2 cellular contexts compared by ENCODE assay signal in the genomic region with DNA sequence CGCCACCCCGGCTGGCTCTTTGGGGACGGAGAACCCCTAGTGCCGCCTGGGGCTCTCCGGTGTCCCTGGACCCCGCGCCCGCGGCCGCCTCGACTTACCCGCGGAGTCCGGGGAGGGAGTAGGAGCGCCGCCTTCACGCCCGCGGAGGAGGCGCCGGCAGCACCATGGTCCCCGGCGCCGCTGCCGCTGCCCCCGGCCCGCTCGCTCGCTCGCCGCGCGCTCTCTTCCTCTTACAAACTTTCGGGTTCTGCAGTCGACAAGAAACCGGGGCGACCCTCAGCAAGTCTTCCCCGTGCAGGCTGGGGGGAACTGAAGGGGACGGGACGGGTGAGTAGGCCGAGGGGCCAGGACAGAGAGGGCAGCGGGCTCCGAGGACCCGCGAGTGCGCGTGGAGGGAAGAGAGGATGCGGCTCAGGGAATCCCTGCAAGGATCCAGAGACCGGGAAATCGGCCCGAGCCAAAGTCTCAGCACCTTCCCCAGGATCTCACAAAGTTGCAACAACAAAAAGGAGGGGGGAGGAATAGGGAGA.
TF ChIP-seq lines count a peak whose summit lies in the region.

No MANE protein-coding gene starts in this region.

TF ChIP-seq in SK-N-SH treated with all-trans-retinoic acid at 6 μM for 48 hours, 23 proteins besides CTCF, POLR2A, EP300 and RAD21 (continued from another document):
- TF ChIP-seq, protein P1, sequence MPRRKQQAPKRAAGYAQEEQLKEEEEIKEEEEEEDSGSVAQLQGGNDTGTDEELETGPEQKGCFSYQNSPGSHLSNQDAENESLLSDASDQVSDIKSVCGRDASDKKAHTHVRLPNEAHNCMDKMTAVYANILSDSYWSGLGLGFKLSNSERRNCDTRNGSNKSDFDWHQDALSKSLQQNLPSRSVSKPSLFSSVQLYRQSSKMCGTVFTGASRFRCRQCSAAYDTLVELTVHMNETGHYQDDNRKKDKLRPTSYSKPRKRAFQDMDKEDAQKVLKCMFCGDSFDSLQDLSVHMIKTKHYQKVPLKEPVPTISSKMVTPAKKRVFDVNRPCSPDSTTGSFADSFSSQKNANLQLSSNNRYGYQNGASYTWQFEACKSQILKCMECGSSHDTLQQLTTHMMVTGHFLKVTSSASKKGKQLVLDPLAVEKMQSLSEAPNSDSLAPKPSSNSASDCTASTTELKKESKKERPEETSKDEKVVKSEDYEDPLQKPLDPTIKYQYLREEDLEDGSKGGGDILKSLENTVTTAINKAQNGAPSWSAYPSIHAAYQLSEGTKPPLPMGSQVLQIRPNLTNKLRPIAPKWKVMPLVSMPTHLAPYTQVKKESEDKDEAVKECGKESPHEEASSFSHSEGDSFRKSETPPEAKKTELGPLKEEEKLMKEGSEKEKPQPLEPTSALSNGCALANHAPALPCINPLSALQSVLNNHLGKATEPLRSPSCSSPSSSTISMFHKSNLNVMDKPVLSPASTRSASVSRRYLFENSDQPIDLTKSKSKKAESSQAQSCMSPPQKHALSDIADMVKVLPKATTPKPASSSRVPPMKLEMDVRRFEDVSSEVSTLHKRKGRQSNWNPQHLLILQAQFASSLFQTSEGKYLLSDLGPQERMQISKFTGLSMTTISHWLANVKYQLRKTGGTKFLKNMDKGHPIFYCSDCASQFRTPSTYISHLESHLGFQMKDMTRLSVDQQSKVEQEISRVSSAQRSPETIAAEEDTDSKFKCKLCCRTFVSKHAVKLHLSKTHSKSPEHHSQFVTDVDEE (CRISPR knock-in tag; IDR thresholded peaks at IDR 0.05): no peak
- TF ChIP-seq PATZ1 (CRISPR knock-in tag; IDR thresholded peaks at IDR 0.05; ENCODE audit: borderline replicate concordance) (no peak), SNAI2 (CRISPR knock-in tag; IDR thresholded peaks at IDR 0.05) (no peak), ISL1 (CRISPR knock-in tag; IDR thresholded peaks at IDR 0.05) (no peak)

TF ChIP-seq in K562, 482 proteins besides CTCF, POLR2A, EP300 and RAD21 (continued from another document):
- TF ChIP-seq, protein P2, sequence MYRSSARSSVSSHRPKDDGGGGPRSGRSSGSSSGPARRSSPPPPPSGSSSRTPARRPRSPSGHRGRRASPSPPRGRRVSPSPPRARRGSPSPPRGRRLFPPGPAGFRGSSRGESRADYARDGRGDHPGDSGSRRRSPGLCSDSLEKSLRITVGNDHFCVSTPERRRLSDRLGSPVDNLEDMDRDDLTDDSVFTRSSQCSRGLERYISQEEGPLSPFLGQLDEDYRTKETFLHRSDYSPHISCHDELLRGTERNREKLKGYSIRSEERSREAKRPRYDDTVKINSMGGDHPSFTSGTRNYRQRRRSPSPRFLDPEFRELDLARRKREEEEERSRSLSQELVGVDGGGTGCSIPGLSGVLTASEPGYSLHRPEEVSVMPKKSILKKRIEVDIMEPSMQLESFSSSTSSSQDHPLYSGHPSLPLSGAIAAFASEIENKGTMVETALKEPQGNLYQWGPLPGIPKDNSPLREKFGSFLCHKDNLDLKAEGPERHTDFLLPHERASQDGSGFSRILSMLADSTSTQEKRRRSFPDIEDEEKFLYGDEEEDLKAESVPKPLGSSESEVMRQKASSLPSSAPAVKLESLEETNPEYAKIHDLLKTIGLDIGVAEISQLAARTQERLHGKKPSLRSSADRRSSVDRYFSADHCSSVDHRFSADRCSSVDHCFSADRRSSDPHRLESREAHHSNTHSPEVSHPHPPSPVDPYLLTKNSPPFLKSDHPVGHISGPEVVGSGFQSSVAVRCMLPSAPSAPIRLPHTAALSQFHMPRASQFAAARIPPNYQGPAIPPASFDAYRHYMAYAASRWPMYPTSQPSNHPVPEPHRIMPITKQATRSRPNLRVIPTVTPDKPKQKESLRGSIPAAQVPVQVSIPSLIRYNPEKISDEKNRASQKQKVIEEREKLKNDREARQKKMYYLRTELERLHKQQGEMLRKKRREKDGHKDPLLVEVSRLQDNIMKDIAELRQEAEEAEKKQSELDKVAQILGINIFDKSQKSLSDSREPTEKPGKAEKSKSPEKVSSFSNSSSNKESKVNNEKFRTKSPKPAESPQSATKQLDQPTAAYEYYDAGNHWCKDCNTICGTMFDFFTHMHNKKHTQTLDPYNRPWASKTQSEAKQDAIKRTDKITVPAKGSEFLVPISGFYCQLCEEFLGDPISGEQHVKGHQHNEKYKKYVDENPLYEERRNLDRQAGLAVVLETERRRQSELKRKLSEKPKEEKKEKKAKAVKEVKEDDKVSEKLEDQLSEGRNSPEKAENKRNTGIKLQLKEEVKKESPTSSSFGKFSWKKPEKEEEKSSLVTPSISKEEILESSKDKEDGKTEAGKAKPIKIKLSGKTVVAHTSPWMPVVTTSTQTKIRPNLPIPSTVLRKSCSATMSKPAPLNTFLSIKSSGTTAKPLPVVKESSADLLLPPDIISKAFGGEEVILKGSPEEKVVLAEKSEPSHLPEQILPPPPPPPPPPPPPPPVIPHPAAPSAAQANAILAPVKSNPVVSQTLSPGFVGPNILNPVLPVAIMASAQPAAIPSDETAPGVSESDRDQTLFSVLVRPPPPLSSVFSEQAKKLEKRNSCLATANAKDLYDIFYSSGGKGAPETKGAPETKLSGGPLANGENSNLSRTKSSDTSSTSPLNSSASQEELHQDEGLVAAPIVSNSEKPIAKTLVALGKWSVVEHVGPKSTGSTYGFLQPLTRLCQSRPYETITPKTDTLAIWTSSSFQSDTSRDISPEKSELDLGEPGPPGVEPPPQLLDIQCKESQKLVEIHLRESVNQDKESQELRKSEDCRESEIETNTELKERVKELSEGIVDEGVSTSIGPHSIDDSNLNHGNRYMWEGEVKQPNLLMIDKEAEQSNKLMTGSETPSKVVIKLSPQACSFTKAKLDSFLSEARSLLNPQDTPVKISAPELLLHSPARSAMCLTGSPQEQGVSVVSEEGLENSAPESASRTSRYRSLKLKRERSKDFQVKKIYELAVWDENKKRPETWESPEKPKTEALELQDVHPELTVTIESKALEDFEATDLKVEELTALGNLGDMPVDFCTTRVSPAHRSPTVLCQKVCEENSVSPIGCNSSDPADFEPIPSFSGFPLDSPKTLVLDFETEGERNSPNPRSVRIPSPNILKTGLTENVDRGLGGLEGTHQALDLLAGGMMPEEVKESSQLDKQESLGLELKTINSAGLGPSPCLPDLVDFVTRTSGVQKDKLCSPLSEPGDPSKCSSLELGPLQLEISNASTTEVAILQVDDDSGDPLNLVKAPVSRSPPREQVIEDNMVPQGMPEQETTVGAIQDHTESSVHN (IDR thresholded peaks at IDR 0.05; ENCODE audit: borderline replicate concordance in 1 of 2, low read depth in 1 of 2): no peak
- TF ChIP-seq PTRF (tag; IDR thresholded peaks at IDR 0.05): no peak
- TF ChIP-seq, protein P3, sequence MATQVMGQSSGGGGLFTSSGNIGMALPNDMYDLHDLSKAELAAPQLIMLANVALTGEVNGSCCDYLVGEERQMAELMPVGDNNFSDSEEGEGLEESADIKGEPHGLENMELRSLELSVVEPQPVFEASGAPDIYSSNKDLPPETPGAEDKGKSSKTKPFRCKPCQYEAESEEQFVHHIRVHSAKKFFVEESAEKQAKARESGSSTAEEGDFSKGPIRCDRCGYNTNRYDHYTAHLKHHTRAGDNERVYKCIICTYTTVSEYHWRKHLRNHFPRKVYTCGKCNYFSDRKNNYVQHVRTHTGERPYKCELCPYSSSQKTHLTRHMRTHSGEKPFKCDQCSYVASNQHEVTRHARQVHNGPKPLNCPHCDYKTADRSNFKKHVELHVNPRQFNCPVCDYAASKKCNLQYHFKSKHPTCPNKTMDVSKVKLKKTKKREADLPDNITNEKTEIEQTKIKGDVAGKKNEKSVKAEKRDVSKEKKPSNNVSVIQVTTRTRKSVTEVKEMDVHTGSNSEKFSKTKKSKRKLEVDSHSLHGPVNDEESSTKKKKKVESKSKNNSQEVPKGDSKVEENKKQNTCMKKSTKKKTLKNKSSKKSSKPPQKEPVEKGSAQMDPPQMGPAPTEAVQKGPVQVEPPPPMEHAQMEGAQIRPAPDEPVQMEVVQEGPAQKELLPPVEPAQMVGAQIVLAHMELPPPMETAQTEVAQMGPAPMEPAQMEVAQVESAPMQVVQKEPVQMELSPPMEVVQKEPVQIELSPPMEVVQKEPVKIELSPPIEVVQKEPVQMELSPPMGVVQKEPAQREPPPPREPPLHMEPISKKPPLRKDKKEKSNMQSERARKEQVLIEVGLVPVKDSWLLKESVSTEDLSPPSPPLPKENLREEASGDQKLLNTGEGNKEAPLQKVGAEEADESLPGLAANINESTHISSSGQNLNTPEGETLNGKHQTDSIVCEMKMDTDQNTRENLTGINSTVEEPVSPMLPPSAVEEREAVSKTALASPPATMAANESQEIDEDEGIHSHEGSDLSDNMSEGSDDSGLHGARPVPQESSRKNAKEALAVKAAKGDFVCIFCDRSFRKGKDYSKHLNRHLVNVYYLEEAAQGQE (CRISPR knock-in tag; IDR thresholded peaks at IDR 0.05; ENCODE audit: low read depth): no peak
- no peak for TF ChIP-seq SAFB (IDR thresholded peaks at IDR 0.05; ENCODE audit: borderline replicate concordance, low read depth, low read length)
- no peak for TF ChIP-seq ZKSCAN3 (CRISPR knock-in tag; IDR thresholded peaks at IDR 0.05)
- no peak for TF ChIP-seq ZNF589 (CRISPR knock-in tag; IDR thresholded peaks at IDR 0.05; ENCODE audit: low read depth)
- TF ChIP-seq ZNF253 (CRISPR knock-in tag; conservative IDR thresholded peaks at IDR 0.05): no peak
- no peak for TF ChIP-seq TAL1 (IDR thresholded peaks at IDR 0.05)
- no peak for TF ChIP-seq ZNF449 (CRISPR knock-in tag; IDR thresholded peaks at IDR 0.05)
- 0 out of 2 replicates have a peak, but pooled peaks have one; percentile 19 for TF ChIP-seq ZBTB33 (CRISPR knock-in tag; IDR thresholded peaks at IDR 0.05)
- no peak for TF ChIP-seq TEAD1 (CRISPR knock-in tag; IDR thresholded peaks at IDR 0.05)
- TF ChIP-seq, protein P4, sequence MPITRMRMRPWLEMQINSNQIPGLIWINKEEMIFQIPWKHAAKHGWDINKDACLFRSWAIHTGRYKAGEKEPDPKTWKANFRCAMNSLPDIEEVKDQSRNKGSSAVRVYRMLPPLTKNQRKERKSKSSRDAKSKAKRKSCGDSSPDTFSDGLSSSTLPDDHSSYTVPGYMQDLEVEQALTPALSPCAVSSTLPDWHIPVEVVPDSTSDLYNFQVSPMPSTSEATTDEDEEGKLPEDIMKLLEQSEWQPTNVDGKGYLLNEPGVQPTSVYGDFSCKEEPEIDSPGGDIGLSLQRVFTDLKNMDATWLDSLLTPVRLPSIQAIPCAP (CRISPR knock-in tag; IDR thresholded peaks at IDR 0.05; ENCODE audit: borderline replicate concordance): no peak
- peak; percentile 49; the same call in 1 of the 2 replicates for TF ChIP-seq POLR2G (IDR thresholded peaks at IDR 0.05; ENCODE audit: low read depth, low read length)
- no peak for TF ChIP-seq ZBTB17 (CRISPR knock-in tag; IDR thresholded peaks at IDR 0.05)
- TF ChIP-seq MTA1 (IDR thresholded peaks at IDR 0.05; ENCODE audit: borderline replicate concordance): no peak
- peak in 1 of 2 experiments; percentile 26 for TF ChIP-seq E2F6 (IDR thresholded peaks at IDR 0.05; ENCODE audit: borderline replicate concordance in 1 of 2, extremely low read depth in 1 of 2, insufficient read depth in 1 of 2, insufficient read length in 1 of 2, low read depth in 1 of 2, low read length in 1 of 2, poor library complexity in 1 of 2, severe bottlenecking in 1 of 2)
- TF ChIP-seq, protein P5, sequence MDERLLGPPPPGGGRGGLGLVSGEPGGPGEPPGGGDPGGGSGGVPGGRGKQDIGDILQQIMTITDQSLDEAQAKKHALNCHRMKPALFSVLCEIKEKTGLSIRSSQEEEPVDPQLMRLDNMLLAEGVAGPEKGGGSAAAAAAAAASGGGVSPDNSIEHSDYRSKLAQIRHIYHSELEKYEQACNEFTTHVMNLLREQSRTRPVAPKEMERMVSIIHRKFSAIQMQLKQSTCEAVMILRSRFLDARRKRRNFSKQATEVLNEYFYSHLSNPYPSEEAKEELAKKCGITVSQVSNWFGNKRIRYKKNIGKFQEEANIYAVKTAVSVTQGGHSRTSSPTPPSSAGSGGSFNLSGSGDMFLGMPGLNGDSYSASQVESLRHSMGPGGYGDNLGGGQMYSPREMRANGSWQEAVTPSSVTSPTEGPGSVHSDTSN (CRISPR knock-in tag; IDR thresholded peaks at IDR 0.05; ENCODE audit: low read depth): no peak
- TF ChIP-seq, protein P5 (tag; conservative IDR thresholded peaks at IDR 0.05; ENCODE audit: low read depth): no peak
- no peak for TF ChIP-seq ZNF384 (IDR thresholded peaks at IDR 0.05; ENCODE audit: low read depth, low read length)
- TF ChIP-seq SETDB1 (IDR thresholded peaks at IDR 0.05; ENCODE audit: low read length): no peak
- no peak for TF ChIP-seq ZNF561 (CRISPR knock-in tag; conservative IDR thresholded peaks at IDR 0.05)
